ENCODE assay signal across 14 cellular contexts in the genomic region with DNA sequence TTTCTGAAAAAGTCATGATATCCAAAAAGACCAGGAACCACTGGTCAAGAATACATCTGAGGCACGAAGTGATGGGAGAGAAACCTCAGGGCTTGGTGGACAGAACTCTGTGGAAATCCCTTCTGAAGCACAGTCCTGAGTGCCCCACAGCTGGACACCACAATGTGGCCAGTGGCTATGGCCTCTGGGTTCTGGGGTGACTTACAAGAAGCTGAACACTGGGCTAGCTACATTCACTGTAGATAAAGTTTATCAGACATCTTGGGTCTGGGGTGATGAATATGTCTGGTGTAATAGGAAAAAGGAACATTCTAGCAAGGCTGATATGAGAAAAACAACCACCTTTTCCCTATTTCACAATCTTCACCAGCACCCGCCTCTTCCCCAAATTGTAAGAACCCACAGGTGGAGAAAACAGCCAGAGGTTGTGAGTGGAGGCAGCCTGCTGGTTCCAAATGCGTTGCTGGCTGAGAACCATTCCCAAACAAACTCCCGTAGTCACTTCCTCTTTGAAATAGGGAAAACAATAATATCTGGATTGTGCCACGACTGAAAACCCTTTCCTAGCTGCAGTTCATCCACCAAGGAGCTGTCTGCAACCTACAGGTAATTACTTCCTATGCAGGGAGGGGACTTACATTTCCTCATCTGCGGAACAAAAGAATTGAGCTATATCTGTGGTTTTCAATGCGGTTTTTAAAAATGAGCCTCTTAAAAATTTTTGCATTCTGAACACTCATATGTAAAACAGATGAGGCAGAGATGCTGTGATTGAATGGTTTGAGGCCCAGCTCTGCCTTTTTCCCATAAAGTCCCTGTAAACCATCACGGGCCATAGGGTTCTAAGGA.
DNase-seq lines count a peak whose midpoint lies in the region; ATAC-seq lines count a peak whose summit lies in the region.
"Had no signal": no experiment of that assay in that cellular context is flagged by ENCODE, and none has a peak within 500 bp of the region (broad histone marks: within the 10 kb centered on the region; RNA-seq: fewer than 3 reads in every experiment).

No MANE protein-coding gene starts in this region.

- peaks cover 10% of the 10 kb centered on the region for H3K36me3 Mint-ChIP-seq in activated CD8-positive, alpha-beta memory T cell treated with anti-CD3 and anti-CD28 coated beads, Interleukin-2, amount 10 ng/mL, durations not matched to agents 7 days and 5 days
- H3K36me3 Mint-ChIP-seq in T-helper 1 cell treated with Interleukin-12 subunit alpha and Interleukin-12 subunit beta and Interleukin-4 antibody, amounts not matched to agents 30 μg/mL and 1 μg/mL, for 36 hours (ENCODE audit: low read depth) = peaks cover 30% of the 10 kb centered on the region
- H3K36me3 Mint-ChIP-seq in natural killer cell treated with Interleukin-12 subunit alpha and Interleukin-12 subunit beta and Interleukin-15 and Interleukin-18, amount 100 ng/mL, for 72 hours = no peaks in the 10 kb centered on the region
- peaks cover 7% of the 10 kb centered on the region for H3K36me3 Mint-ChIP-seq in activated T-helper 2 cell treated with anti-CD3 and anti-CD28 coated beads, Interferon-gamma antibody, Interleukin-2, Interleukin-4, amounts not matched to agents 10 μg/mL and 5 μg/mL and 100 μg/mL, durations not matched to agents 14 hours and 24 hours and 36 hours (ENCODE audit: low read depth)

- DNase-seq in activated CD8-positive, alpha-beta memory T cell treated with anti-CD3 and anti-CD28 coated beads, Interleukin-2, amount 10 ng/mL, durations not matched to agents 7 days and 5 days = no peak
- DNase-seq in activated CD8-positive, alpha-beta memory T cell treated with anti-CD3 and anti-CD28 coated beads, Interleukin-2, amount 50 U/mL, for 4 hours = no peak
- no peak for DNase-seq in natural killer cell treated with Interleukin-12 subunit alpha and Interleukin-12 subunit beta and Interleukin-15 and Interleukin-18, amount 100 ng/mL, for 72 hours (ENCODE audit: low spot score)
- no peak for DNase-seq in GM03348 (ENCODE audit: low spot score)
- no peak for DNase-seq in activated T-helper 2 cell treated with anti-CD3 and anti-CD28 coated beads, Interferon-gamma antibody, Interleukin-2, Interleukin-4, amounts not matched to agents 10 μg/mL and 5 μg/mL and 100 μg/mL, durations not matched to agents 14 hours and 24 hours and 36 hours (ENCODE audit: low spot score)
- DNase-seq: amniotic stem cell; EL; midbrain; NCI-H1092; NCI-H510A; stimulated activated CD4-positive, alpha-beta T cell treated with anti-CD3 and anti-CD28 coated beads, Interleukin-1b, Interleukin-23, amount 100 ng/mL, for 48 hours had no signal

- H3K9me3 Mint-ChIP-seq in activated CD8-positive, alpha-beta memory T cell treated with anti-CD3 and anti-CD28 coated beads, Interleukin-2, amount 10 ng/mL, durations not matched to agents 7 days and 5 days (ENCODE audit: low read depth) = no peaks in the 10 kb centered on the region
- H3K9me3 Mint-ChIP-seq in T-helper 1 cell treated with Interleukin-12 subunit alpha and Interleukin-12 subunit beta and Interleukin-4 antibody, amounts not matched to agents 30 μg/mL and 1 μg/mL, for 36 hours = no peaks in the 10 kb centered on the region
- H3K9me3 Mint-ChIP-seq in natural killer cell treated with Interleukin-12 subunit alpha and Interleukin-12 subunit beta and Interleukin-15 and Interleukin-18, amount 100 ng/mL, for 72 hours = no peaks in the 10 kb centered on the region
- H3K9me3 Mint-ChIP-seq in activated T-helper 2 cell treated with anti-CD3 and anti-CD28 coated beads, Interferon-gamma antibody, Interleukin-2, Interleukin-4, amounts not matched to agents 10 μg/mL and 5 μg/mL and 100 μg/mL, durations not matched to agents 14 hours and 24 hours and 36 hours = no peaks in the 10 kb centered on the region

- H3K4me3 Mint-ChIP-seq in activated CD8-positive, alpha-beta memory T cell treated with anti-CD3 and anti-CD28 coated beads, Interleukin-2, amount 10 ng/mL, durations not matched to agents 7 days and 5 days = no peak overlapping the region
- peak overlapping the region; percentile 40 for H3K4me3 Mint-ChIP-seq in T-helper 1 cell treated with Interleukin-12 subunit alpha and Interleukin-12 subunit beta and Interleukin-4 antibody, amounts not matched to agents 30 μg/mL and 1 μg/mL, for 36 hours
- H3K4me3 Mint-ChIP-seq in natural killer cell treated with Interleukin-12 subunit alpha and Interleukin-12 subunit beta and Interleukin-15 and Interleukin-18, amount 100 ng/mL, for 72 hours = peak overlapping the region; percentile 60
- H3K4me3 Mint-ChIP-seq in activated T-helper 2 cell treated with anti-CD3 and anti-CD28 coated beads, Interferon-gamma antibody, Interleukin-2, Interleukin-4, amounts not matched to agents 10 μg/mL and 5 μg/mL and 100 μg/mL, durations not matched to agents 14 hours and 24 hours and 36 hours (ENCODE audit: low read depth) = no peak overlapping the region

- CTCF ChIA-PET in activated CD8-positive, alpha-beta memory T cell treated with anti-CD3 and anti-CD28 coated beads, Interleukin-2, amount 10 ng/mL, durations not matched to agents 7 days and 5 days (lab: Charles Lee) = no interaction called here

- H3K27ac Mint-ChIP-seq in activated CD8-positive, alpha-beta memory T cell treated with anti-CD3 and anti-CD28 coated beads, Interleukin-2, amount 10 ng/mL, durations not matched to agents 7 days and 5 days = peak overlapping the region; percentile 34
- peak overlapping the region; percentile 56 for H3K27ac Mint-ChIP-seq in T-helper 1 cell treated with Interleukin-12 subunit alpha and Interleukin-12 subunit beta and Interleukin-4 antibody, amounts not matched to agents 30 μg/mL and 1 μg/mL, for 36 hours
- peak overlapping the region; percentile 76 to 96 for H3K27ac Mint-ChIP-seq in natural killer cell treated with Interleukin-12 subunit alpha and Interleukin-12 subunit beta and Interleukin-15 and Interleukin-18, amount 100 ng/mL, for 72 hours
- no peak overlapping the region for H3K27ac Mint-ChIP-seq in activated T-helper 2 cell treated with anti-CD3 and anti-CD28 coated beads, Interferon-gamma antibody, Interleukin-2, Interleukin-4, amounts not matched to agents 10 μg/mL and 5 μg/mL and 100 μg/mL, durations not matched to agents 14 hours and 24 hours and 36 hours

- ATAC-seq in activated CD8-positive, alpha-beta memory T cell treated with anti-CD3 and anti-CD28 coated beads, Interleukin-2, amount 10 ng/mL, durations not matched to agents 7 days and 5 days = peak; percentile 32
- ATAC-seq in GM21786 (IDR thresholded peaks at IDR 0.05; ENCODE audit: unreplicated experiment) (peak; percentile 40), HG02678 (IDR thresholded peaks at IDR 0.05; ENCODE audit: unreplicated experiment) (no peak)
- ATAC-seq in natural killer cell treated with Interleukin-12 subunit alpha and Interleukin-12 subunit beta and Interleukin-15 and Interleukin-18, amount 100 ng/mL, for 72 hours = peak; percentile 8 to 62

- intact Hi-C loops in activated T-helper 2 cell treated with anti-CD3 and anti-CD28 coated beads, Interferon-gamma antibody, Interleukin-2, Interleukin-4, amounts not matched to agents 10 μg/mL and 5 μg/mL and 100 μg/mL, durations not matched to agents 14 hours and 24 hours and 36 hours (cut with micrococcal nuclease) = loop anchor here (5.0 to 10.0 kb wide), 3 partner anchors 82 to 302 kb away; a partner anchor contains a TSS

- H3K4me1 Mint-ChIP-seq in activated CD8-positive, alpha-beta memory T cell treated with anti-CD3 and anti-CD28 coated beads, Interleukin-2, amount 10 ng/mL, durations not matched to agents 7 days and 5 days = peaks cover 29% of the 10 kb centered on the region
- H3K4me1 Mint-ChIP-seq in T-helper 1 cell treated with Interleukin-12 subunit alpha and Interleukin-12 subunit beta and Interleukin-4 antibody, amounts not matched to agents 30 μg/mL and 1 μg/mL, for 36 hours (ENCODE audit: low read depth) = peaks cover 48% of the 10 kb centered on the region
- H3K4me1 Mint-ChIP-seq in natural killer cell treated with Interleukin-12 subunit alpha and Interleukin-12 subunit beta and Interleukin-15 and Interleukin-18, amount 100 ng/mL, for 72 hours (ENCODE audit: low read depth in 2 of 2) = peaks cover 54% of the 10 kb centered on the region in 2 donors
- H3K4me1 Mint-ChIP-seq in activated T-helper 2 cell treated with anti-CD3 and anti-CD28 coated beads, Interferon-gamma antibody, Interleukin-2, Interleukin-4, amounts not matched to agents 10 μg/mL and 5 μg/mL and 100 μg/mL, durations not matched to agents 14 hours and 24 hours and 36 hours (ENCODE audit: low read depth) = peaks cover 22% of the 10 kb centered on the region

- no peaks in the 10 kb centered on the region for H3K27me3 Mint-ChIP-seq in activated CD8-positive, alpha-beta memory T cell treated with anti-CD3 and anti-CD28 coated beads, Interleukin-2, amount 10 ng/mL, durations not matched to agents 7 days and 5 days
- no peaks in the 10 kb centered on the region for H3K27me3 Mint-ChIP-seq in T-helper 1 cell treated with Interleukin-12 subunit alpha and Interleukin-12 subunit beta and Interleukin-4 antibody, amounts not matched to agents 30 μg/mL and 1 μg/mL, for 36 hours (ENCODE audit: low read depth)
- H3K27me3 Mint-ChIP-seq in natural killer cell treated with Interleukin-12 subunit alpha and Interleukin-12 subunit beta and Interleukin-15 and Interleukin-18, amount 100 ng/mL, for 72 hours = no peaks in the 10 kb centered on the region
- H3K27me3 Mint-ChIP-seq in activated T-helper 2 cell treated with anti-CD3 and anti-CD28 coated beads, Interferon-gamma antibody, Interleukin-2, Interleukin-4, amounts not matched to agents 10 μg/mL and 5 μg/mL and 100 μg/mL, durations not matched to agents 14 hours and 24 hours and 36 hours (ENCODE audit: low read depth) = no peaks in the 10 kb centered on the region

Comparison
In these comparisons a context has a peak if more than half of its experiments do, and no peak if none do; other contexts are left out.
1. H3K4me3 Mint-ChIP-seq: peak in T-helper 1 cell treated with Interleukin-12 subunit alpha and Interleukin-12 subunit beta and Interleukin-4 antibody, amounts not matched to agents 30 μg/mL and 1 μg/mL, for 36 hours (single experiment) and natural killer cell treated with Interleukin-12 subunit alpha and Interleukin-12 subunit beta and Interleukin-15 and Interleukin-18, amount 100 ng/mL, for 72 hours (single experiment); none in activated CD8-positive, alpha-beta memory T cell treated with anti-CD3 and anti-CD28 coated beads, Interleukin-2, amount 10 ng/mL, durations not matched to agents 7 days and 5 days (single experiment) and activated T-helper 2 cell treated with anti-CD3 and anti-CD28 coated beads, Interferon-gamma antibody, Interleukin-2, Interleukin-4, amounts not matched to agents 10 μg/mL and 5 μg/mL and 100 μg/mL, durations not matched to agents 14 hours and 24 hours and 36 hours (single experiment).